In the genomic region with DNA sequence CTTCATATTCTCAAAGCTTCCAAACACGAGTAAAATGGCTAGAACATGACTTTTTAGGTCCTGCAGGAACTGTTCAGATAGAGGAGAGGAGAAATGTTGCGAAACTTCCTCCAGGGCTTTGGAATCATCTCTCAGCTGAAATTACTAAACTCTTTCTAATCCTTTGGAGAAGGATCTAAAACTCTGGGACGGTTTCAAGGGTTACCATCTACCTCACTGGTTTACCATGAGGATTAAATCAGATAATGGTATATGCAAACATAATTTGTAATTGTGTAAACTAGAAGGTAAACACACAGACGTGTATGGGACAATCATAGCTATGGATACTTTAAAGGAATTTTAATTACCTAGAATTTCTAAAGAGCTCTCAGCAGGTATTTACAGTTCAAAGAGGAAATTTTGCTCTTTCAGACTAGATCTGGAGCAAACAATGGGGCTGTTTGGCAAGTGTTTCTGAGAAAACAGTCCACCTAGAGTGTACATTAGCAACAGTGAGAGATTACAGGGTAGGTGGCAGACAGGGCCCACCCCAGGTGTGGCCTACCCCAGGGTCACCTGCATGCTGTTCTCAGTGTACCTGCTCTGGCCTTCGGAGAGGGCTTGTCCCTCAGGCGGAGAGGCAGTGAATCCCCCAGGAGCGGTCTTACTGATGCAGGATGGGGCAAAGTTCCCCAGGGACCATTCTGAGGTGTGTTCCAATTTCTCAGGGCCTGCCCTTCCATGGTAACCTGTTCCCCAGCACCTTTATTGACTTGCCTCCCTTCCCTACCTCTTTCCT, we compare ENCODE assay signal across 1 cellular context.
TF ChIP-seq lines count a peak whose summit lies in the region.

No MANE protein-coding gene starts in this region.

TF ChIP-seq in HepG2, 621 proteins besides CTCF, POLR2A, EP300 and RAD21 (continued from another document and continues in another):
- no peak for TF ChIP-seq ZSCAN25 (CRISPR knock-in tag; IDR thresholded peaks at IDR 0.05)
- peak; percentile 97 for TF ChIP-seq TBX2 (CRISPR knock-in tag; IDR thresholded peaks at IDR 0.05; ENCODE audit: borderline replicate concordance)
- TF ChIP-seq SMC3 (IDR thresholded peaks at IDR 0.05; ENCODE audit: low read length), result peak; percentile 29; the same call in 1 of the 2 replicates
- TF ChIP-seq, protein P1, sequence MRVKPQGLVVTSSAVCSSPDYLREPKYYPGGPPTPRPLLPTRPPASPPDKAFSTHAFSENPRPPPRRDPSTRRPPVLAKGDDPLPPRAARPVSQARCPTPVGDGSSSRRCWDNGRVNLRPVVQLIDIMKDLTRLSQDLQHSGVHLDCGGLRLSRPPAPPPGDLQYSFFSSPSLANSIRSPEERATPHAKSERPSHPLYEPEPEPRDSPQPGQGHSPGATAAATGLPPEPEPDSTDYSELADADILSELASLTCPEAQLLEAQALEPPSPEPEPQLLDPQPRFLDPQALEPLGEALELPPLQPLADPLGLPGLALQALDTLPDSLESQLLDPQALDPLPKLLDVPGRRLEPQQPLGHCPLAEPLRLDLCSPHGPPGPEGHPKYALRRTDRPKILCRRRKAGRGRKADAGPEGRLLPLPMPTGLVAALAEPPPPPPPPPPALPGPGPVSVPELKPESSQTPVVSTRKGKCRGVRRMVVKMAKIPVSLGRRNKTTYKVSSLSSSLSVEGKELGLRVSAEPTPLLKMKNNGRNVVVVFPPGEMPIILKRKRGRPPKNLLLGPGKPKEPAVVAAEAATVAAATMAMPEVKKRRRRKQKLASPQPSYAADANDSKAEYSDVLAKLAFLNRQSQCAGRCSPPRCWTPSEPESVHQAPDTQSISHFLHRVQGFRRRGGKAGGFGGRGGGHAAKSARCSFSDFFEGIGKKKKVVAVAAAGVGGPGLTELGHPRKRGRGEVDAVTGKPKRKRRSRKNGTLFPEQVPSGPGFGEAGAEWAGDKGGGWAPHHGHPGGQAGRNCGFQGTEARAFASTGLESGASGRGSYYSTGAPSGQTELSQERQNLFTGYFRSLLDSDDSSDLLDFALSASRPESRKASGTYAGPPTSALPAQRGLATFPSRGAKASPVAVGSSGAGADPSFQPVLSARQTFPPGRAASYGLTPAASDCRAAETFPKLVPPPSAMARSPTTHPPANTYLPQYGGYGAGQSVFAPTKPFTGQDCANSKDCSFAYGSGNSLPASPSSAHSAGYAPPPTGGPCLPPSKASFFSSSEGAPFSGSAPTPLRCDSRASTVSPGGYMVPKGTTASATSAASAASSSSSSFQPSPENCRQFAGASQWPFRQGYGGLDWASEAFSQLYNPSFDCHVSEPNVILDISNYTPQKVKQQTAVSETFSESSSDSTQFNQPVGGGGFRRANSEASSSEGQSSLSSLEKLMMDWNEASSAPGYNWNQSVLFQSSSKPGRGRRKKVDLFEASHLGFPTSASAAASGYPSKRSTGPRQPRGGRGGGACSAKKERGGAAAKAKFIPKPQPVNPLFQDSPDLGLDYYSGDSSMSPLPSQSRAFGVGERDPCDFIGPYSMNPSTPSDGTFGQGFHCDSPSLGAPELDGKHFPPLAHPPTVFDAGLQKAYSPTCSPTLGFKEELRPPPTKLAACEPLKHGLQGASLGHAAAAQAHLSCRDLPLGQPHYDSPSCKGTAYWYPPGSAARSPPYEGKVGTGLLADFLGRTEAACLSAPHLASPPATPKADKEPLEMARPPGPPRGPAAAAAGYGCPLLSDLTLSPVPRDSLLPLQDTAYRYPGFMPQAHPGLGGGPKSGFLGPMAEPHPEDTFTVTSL (CRISPR knock-in tag; IDR thresholded peaks at IDR 0.05; ENCODE audit: borderline replicate concordance), result peak; percentile 86; the same call in 1 of the 2 replicates
- TF ChIP-seq KLF13 (CRISPR knock-in tag; IDR thresholded peaks at IDR 0.05), result no peak
- TF ChIP-seq ZNF792 (CRISPR knock-in tag; IDR thresholded peaks at IDR 0.05), result peak; percentile 61; the same call in 1 of the 2 replicates
- TF ChIP-seq SOX13 (IDR thresholded peaks at IDR 0.05), result peak; percentile 77
- peak in 1 of 2 experiments; percentile 97; a peak in 2 of 4 replicates for TF ChIP-seq SOX13 (CRISPR knock-in tag; conservative IDR thresholded peaks at IDR 0.05 in 1 of 2, IDR thresholded peaks at IDR 0.05 in 1 of 2)
- TF ChIP-seq SIX1 (CRISPR knock-in tag; IDR thresholded peaks at IDR 0.05; ENCODE audit: borderline replicate concordance), result peak; percentile 92
- TF ChIP-seq HMG20A (CRISPR knock-in tag; IDR thresholded peaks at IDR 0.05; ENCODE audit: borderline replicate concordance), result peak; percentile 85; the same call in 1 of the 2 replicates
- no peak for TF ChIP-seq ZNF253 (CRISPR knock-in tag; IDR thresholded peaks at IDR 0.05; ENCODE audit: borderline replicate concordance)
- peak; percentile 83 for TF ChIP-seq FOXK2 (IDR thresholded peaks at IDR 0.05)
- TF ChIP-seq PPARG (CRISPR knock-in tag; conservative IDR thresholded peaks at IDR 0.05), result peak; percentile 70
- TF ChIP-seq ZNF773 (CRISPR knock-in tag; IDR thresholded peaks at IDR 0.05; ENCODE audit: borderline replicate concordance), result no peak
- peak; percentile 55; the same call in 1 of the 2 replicates for TF ChIP-seq ZMYM3 (CRISPR knock-in tag; IDR thresholded peaks at IDR 0.05)
- TF ChIP-seq ZNF589 (CRISPR knock-in tag; conservative IDR thresholded peaks at IDR 0.05), result no peak
- TF ChIP-seq ZEB1 (IDR thresholded peaks at IDR 0.05; ENCODE audit: insufficient replicate concordance, low read depth), result peak; percentile 99
- no peak for TF ChIP-seq ZNF709 (CRISPR knock-in tag; IDR thresholded peaks at IDR 0.05)
- TF ChIP-seq DPF2 (CRISPR knock-in tag; IDR thresholded peaks at IDR 0.05; ENCODE audit: borderline replicate concordance, low read depth), result peak; percentile 64
- peak; percentile 37 for TF ChIP-seq SP5 (CRISPR knock-in tag; IDR thresholded peaks at IDR 0.05; ENCODE audit: borderline replicate concordance, low read depth)
- peak; percentile 46; the same call in 1 of the 2 replicates for TF ChIP-seq ZFP82 (CRISPR knock-in tag; IDR thresholded peaks at IDR 0.05; ENCODE audit: borderline replicate concordance)
- TF ChIP-seq ZSCAN12 (CRISPR knock-in tag; IDR thresholded peaks at IDR 0.05), result no peak
- no peak for TF ChIP-seq ZFP41 (CRISPR knock-in tag; IDR thresholded peaks at IDR 0.05; ENCODE audit: borderline replicate concordance)
- TF ChIP-seq TCF7 (IDR thresholded peaks at IDR 0.05; ENCODE audit: low read depth), result peak; percentile 91
- TF ChIP-seq GABPB1 (CRISPR knock-in tag; IDR thresholded peaks at IDR 0.05), result peak; percentile 15; the same call in 1 of the 2 replicates
- TF ChIP-seq, protein P2, sequence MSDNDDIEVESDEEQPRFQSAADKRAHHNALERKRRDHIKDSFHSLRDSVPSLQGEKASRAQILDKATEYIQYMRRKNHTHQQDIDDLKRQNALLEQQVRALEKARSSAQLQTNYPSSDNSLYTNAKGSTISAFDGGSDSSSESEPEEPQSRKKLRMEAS (IDR thresholded peaks at IDR 0.05), result peak; percentile 51
- peak; percentile 89 for TF ChIP-seq HMG20B (CRISPR knock-in tag; conservative IDR thresholded peaks at IDR 0.05)
- TF ChIP-seq, protein P3, sequence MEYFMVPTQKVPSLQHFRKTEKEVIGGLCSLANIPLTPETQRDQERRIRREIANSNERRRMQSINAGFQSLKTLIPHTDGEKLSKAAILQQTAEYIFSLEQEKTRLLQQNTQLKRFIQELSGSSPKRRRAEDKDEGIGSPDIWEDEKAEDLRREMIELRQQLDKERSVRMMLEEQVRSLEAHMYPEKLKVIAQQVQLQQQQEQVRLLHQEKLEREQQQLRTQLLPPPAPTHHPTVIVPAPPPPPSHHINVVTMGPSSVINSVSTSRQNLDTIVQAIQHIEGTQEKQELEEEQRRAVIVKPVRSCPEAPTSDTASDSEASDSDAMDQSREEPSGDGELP (IDR thresholded peaks at IDR 0.05; ENCODE audit: borderline replicate concordance, low read depth), result peak; percentile 59
- TF ChIP-seq MEIS1 (CRISPR knock-in tag; IDR thresholded peaks at IDR 0.05; ENCODE audit: borderline replicate concordance), result 0 out of 2 replicates have a peak, but pooled peaks have one; percentile 36
- TF ChIP-seq, protein P4, sequence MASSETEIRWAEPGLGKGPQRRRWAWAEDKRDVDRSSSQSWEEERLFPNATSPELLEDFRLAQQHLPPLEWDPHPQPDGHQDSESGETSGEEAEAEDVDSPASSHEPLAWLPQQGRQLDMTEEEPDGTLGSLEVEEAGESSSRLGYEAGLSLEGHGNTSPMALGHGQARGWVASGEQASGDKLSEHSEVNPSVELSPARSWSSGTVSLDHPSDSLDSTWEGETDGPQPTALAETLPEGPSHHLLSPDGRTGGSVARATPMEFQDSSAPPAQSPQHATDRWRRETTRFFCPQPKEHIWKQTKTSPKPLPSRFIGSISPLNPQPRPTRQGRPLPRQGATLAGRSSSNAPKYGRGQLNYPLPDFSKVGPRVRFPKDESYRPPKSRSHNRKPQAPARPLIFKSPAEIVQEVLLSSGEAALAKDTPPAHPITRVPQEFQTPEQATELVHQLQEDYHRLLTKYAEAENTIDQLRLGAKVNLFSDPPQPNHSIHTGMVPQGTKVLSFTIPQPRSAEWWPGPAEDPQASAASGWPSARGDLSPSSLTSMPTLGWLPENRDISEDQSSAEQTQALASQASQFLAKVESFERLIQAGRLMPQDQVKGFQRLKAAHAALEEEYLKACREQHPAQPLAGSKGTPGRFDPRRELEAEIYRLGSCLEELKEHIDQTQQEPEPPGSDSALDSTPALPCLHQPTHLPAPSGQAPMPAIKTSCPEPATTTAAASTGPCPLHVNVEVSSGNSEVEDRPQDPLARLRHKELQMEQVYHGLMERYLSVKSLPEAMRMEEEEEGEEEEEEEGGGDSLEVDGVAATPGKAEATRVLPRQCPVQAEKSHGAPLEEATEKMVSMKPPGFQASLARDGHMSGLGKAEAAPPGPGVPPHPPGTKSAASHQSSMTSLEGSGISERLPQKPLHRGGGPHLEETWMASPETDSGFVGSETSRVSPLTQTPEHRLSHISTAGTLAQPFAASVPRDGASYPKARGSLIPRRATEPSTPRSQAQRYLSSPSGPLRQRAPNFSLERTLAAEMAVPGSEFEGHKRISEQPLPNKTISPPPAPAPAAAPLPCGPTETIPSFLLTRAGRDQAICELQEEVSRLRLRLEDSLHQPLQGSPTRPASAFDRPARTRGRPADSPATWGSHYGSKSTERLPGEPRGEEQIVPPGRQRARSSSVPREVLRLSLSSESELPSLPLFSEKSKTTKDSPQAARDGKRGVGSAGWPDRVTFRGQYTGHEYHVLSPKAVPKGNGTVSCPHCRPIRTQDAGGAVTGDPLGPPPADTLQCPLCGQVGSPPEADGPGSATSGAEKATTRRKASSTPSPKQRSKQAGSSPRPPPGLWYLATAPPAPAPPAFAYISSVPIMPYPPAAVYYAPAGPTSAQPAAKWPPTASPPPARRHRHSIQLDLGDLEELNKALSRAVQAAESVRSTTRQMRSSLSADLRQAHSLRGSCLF (CRISPR knock-in tag; IDR thresholded peaks at IDR 0.05; ENCODE audit: borderline replicate concordance), result no peak
- peak; percentile 16; the same call in 1 of the 2 replicates for TF ChIP-seq HOXA3 (CRISPR knock-in tag; IDR thresholded peaks at IDR 0.05)
- 0 out of 2 replicates have a peak, but pooled peaks have one; percentile 5 for TF ChIP-seq JUND (CRISPR knock-in tag; IDR thresholded peaks at IDR 0.05)
- peak; percentile 83 for TF ChIP-seq NR2F2 (IDR thresholded peaks at IDR 0.05; ENCODE audit: borderline replicate concordance, low read depth)
- TF ChIP-seq POGZ (CRISPR knock-in tag; IDR thresholded peaks at IDR 0.05), result 0 out of 2 replicates have a peak, but pooled peaks have one; percentile 46
- TF ChIP-seq MAZ (IDR thresholded peaks at IDR 0.05; ENCODE audit: borderline replicate concordance, low read depth, low read length), result 0 out of 2 replicates have a peak, but pooled peaks have one; percentile 15
- no peak for TF ChIP-seq MAZ (CRISPR knock-in tag; IDR thresholded peaks at IDR 0.05; ENCODE audit: low read depth)
- TF ChIP-seq ZNF235 (CRISPR knock-in tag; IDR thresholded peaks at IDR 0.05; ENCODE audit: borderline replicate concordance), result no peak
- peak; percentile 29; the same call in 1 of the 2 replicates for TF ChIP-seq MED13 (CRISPR knock-in tag; IDR thresholded peaks at IDR 0.05)
- TF ChIP-seq NR2F1 (CRISPR knock-in tag; IDR thresholded peaks at IDR 0.05), result peak in 1 of 2 experiments; percentile 70; a peak in 2 of 4 replicates
- peak; percentile 98 for TF ChIP-seq ISL2 (CRISPR knock-in tag; IDR thresholded peaks at IDR 0.05)
- peak; percentile 87 for TF ChIP-seq RARA (CRISPR knock-in tag; IDR thresholded peaks at IDR 0.05)
- TF ChIP-seq, protein P5, sequence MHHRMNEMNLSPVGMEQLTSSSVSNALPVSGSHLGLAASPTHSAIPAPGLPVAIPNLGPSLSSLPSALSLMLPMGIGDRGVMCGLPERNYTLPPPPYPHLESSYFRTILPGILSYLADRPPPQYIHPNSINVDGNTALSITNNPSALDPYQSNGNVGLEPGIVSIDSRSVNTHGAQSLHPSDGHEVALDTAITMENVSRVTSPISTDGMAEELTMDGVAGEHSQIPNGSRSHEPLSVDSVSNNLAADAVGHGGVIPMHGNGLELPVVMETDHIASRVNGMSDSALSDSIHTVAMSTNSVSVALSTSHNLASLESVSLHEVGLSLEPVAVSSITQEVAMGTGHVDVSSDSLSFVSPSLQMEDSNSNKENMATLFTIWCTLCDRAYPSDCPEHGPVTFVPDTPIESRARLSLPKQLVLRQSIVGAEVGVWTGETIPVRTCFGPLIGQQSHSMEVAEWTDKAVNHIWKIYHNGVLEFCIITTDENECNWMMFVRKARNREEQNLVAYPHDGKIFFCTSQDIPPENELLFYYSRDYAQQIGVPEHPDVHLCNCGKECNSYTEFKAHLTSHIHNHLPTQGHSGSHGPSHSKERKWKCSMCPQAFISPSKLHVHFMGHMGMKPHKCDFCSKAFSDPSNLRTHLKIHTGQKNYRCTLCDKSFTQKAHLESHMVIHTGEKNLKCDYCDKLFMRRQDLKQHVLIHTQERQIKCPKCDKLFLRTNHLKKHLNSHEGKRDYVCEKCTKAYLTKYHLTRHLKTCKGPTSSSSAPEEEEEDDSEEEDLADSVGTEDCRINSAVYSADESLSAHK (CRISPR knock-in tag; IDR thresholded peaks at IDR 0.05; ENCODE audit: borderline replicate concordance), result peak; percentile 100
- peak; percentile 76 for TF ChIP-seq ZFX (CRISPR knock-in tag; IDR thresholded peaks at IDR 0.05; ENCODE audit: low read depth)
- TF ChIP-seq, protein P6, sequence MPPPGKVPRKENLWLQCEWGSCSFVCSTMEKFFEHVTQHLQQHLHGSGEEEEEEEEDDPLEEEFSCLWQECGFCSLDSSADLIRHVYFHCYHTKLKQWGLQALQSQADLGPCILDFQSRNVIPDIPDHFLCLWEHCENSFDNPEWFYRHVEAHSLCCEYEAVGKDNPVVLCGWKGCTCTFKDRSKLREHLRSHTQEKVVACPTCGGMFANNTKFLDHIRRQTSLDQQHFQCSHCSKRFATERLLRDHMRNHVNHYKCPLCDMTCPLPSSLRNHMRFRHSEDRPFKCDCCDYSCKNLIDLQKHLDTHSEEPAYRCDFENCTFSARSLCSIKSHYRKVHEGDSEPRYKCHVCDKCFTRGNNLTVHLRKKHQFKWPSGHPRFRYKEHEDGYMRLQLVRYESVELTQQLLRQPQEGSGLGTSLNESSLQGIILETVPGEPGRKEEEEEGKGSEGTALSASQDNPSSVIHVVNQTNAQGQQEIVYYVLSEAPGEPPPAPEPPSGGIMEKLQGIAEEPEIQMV (CRISPR knock-in tag; IDR thresholded peaks at IDR 0.05; ENCODE audit: low read depth), result no peak
- TF ChIP-seq ZNF891 (CRISPR knock-in tag; IDR thresholded peaks at IDR 0.05), result no peak
